8 cellular contexts compared by ENCODE assay signal in the genomic region with DNA sequence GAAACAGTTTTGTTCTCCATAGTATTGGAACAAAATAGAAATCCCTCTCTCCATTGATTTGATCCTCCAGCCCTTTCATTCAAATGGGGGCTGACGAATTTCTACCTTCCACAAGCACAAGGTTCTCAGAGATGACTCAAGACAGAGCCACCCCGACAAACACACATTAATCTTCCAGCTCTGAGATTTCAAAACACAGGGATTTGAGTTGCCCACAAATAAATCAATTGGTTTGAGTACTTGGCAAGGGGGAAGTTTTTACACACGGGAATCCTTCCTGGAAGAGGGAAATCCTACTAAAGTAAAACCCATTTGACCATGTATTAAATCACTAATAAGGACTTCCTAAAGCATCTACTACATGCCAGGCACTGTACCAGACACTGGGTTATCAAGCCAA. TPM values are rescaled to one million over a fixed set of nuclear protein-coding genes. Genes with fewer than 3 reads are reported as not detected.
"Had no signal": no experiment of that assay in that cellular context is flagged by ENCODE, and none has a peak within 500 bp of the region (broad histone marks: within the 10 kb centered on the region; RNA-seq: fewer than 3 reads in every experiment).

No MANE protein-coding gene starts in this region.

- DNase-seq: GOT3, H7, IMR-90, KG1 had no signal

- H3K36me3 ChIP-seq: HAP-1 had no signal

- H3K4me3 ChIP-seq: HAP-1, K562 had no signal

- H3K4me1 ChIP-seq: HAP-1 had no signal

- ATAC-seq: K562 had no signal

- H3K9me3 ChIP-seq: HAP-1 had no signal

RNA-seq across cellular contexts. Expression of a gene that starts 5.4 kb away (rescaled TPM):
- total RNA-seq: H4, HT-29, K562 had no signal
- polyA plus RNA-seq: K562 had no signal
